1 cellular context compared by ENCODE assay signal in the genomic region with DNA sequence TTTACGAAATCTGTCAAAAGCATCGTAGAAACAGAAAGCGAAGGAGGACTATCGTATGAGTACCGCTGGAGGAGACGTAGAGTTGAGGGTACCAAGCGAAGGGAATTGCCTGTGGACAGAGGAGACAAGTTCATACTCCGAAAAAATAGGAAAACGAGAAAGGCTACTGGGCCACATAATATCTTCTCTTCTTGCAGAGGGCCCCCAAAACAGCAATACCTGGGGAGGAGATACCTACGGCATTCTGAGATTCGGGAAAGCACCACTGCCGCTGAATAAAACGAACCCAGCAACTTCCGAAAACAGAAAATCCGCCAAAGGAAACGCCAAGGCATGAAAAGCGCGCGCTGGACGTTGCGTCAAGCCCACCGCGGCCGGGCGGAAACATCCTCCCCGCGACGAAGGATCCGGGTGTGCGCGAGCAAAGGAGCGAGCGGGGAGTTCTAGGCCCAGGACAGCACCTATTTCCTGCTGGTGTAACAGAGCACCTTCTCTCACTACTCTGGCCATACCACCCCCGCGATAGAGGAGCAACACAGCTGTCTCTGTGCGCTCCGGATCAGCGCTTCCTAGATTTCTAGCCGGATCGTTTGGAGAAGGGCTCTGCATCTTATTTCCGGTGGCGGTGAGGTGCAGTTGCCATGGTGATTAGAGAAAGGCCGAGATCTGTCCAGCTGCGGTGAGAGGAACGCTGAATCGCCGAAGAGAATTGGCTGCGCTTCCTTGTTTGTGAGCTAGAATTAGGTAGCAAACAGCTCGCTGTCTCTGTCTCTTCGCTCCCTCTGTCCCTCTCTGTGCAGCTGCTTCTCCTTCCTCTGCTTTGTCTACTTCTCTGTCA.
TF ChIP-seq lines count a peak whose summit lies in the region.

Gene EFCAB7, plus strand, starts transcription at position 635 of the 838 bp plus-strand sequence. CDS start 2,048 bp downstream, outside the sequence.
Gene ITGB3BP, minus strand, starts transcription at position 335 of the 838 bp plus-strand sequence. Its CDS starts 92 bp downstream, at position 243.

TF ChIP-seq in K562, 482 proteins besides CTCF, POLR2A, EP300 and RAD21 (continued from another document and continues in another):
- TF ChIP-seq, protein P1, sequence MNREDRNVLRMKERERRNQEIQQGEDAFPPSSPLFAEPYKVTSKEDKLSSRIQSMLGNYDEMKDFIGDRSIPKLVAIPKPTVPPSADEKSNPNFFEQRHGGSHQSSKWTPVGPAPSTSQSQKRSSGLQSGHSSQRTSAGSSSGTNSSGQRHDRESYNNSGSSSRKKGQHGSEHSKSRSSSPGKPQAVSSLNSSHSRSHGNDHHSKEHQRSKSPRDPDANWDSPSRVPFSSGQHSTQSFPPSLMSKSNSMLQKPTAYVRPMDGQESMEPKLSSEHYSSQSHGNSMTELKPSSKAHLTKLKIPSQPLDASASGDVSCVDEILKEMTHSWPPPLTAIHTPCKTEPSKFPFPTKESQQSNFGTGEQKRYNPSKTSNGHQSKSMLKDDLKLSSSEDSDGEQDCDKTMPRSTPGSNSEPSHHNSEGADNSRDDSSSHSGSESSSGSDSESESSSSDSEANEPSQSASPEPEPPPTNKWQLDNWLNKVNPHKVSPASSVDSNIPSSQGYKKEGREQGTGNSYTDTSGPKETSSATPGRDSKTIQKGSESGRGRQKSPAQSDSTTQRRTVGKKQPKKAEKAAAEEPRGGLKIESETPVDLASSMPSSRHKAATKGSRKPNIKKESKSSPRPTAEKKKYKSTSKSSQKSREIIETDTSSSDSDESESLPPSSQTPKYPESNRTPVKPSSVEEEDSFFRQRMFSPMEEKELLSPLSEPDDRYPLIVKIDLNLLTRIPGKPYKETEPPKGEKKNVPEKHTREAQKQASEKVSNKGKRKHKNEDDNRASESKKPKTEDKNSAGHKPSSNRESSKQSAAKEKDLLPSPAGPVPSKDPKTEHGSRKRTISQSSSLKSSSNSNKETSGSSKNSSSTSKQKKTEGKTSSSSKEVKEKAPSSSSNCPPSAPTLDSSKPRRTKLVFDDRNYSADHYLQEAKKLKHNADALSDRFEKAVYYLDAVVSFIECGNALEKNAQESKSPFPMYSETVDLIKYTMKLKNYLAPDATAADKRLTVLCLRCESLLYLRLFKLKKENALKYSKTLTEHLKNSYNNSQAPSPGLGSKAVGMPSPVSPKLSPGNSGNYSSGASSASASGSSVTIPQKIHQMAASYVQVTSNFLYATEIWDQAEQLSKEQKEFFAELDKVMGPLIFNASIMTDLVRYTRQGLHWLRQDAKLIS (CRISPR knock-in tag; IDR thresholded peaks at IDR 0.05): 0 out of 2 replicates have a peak, but pooled peaks have one; percentile 57
- TF ChIP-seq RREB1 (CRISPR knock-in tag; IDR thresholded peaks at IDR 0.05) (peak; percentile 100), NBN (IDR thresholded peaks at IDR 0.05; ENCODE audit: low read depth) (peak; percentile 92; the same call in 1 of the 2 replicates), TCFL5 (CRISPR knock-in tag; conservative IDR thresholded peaks at IDR 0.05) (peak; percentile 53; the same call in 1 of the 2 replicates), MIER1 (IDR thresholded peaks at IDR 0.05; ENCODE audit: low read depth) (peak; percentile 77; the same call in 1 of the 2 replicates), PRDM10 (IDR thresholded peaks at IDR 0.05; ENCODE audit: partially characterized antibody) (peak; percentile 48), CBFA2T3 (IDR thresholded peaks at IDR 0.05) (0 out of 2 replicates have a peak, but pooled peaks have one; percentile 10), SP1 (CRISPR knock-in tag; IDR thresholded peaks at IDR 0.05) (peak; percentile 86), STAT5A (IDR thresholded peaks at IDR 0.05; ENCODE audit: borderline replicate concordance, low read length) (peak; percentile 23; the same call in 1 of the 2 replicates), SETDB1 (IDR thresholded peaks at IDR 0.05; ENCODE audit: low read length) (no peak), ZNF75A (CRISPR knock-in tag; IDR thresholded peaks at IDR 0.05) (no peak), KDM5B (IDR thresholded peaks at IDR 0.05; ENCODE audit: insufficient replicate concordance, low read depth, low read length) (peak; percentile 73), U2AF2 (optimal IDR thresholded peaks at IDR 0.05; ENCODE audit: low read depth, low read length) (no peak), L3MBTL2 (IDR thresholded peaks at IDR 0.05) (peak; percentile 80), BRF2 (IDR thresholded peaks at IDR 0.05; ENCODE audit: borderline replicate concordance, insufficient read depth, insufficient read length) (no peak), CCAR2 (IDR thresholded peaks at IDR 0.05; ENCODE audit: low read depth, low read length) (0 out of 2 replicates have a peak, but pooled peaks have one; percentile 77), C11orf30 (IDR thresholded peaks at IDR 0.05; ENCODE audit: low read depth) (peak; percentile 98), OTX1 (CRISPR knock-in tag; IDR thresholded peaks at IDR 0.05) (peak; percentile 88; the same call in 1 of the 2 replicates), SMARCB1 (IDR thresholded peaks at IDR 0.05; ENCODE audit: insufficient read length, low read depth) (no peak), XRCC3 (IDR thresholded peaks at IDR 0.05) (no peak), KLF10 (CRISPR knock-in tag; IDR thresholded peaks at IDR 0.05) (no peak), TARDBP (IDR thresholded peaks at IDR 0.05) (peak; percentile 93), MBD2 (IDR thresholded peaks at IDR 0.05; ENCODE audit: borderline replicate concordance, low read depth) (0 out of 2 replicates have a peak, but pooled peaks have one; percentile 55), SFPQ (IDR thresholded peaks at IDR 0.05; ENCODE audit: low read depth, low read length) (no peak), ZNF551 (CRISPR knock-in tag; IDR thresholded peaks at IDR 0.05) (no peak), ZNF436 (CRISPR knock-in tag; IDR thresholded peaks at IDR 0.05) (no peak), ZBTB26 (CRISPR knock-in tag; IDR thresholded peaks at IDR 0.05) (no peak), ERF (CRISPR knock-in tag; IDR thresholded peaks at IDR 0.05) (peak; percentile 67; the same call in 1 of the 2 replicates), NCOA2 (IDR thresholded peaks at IDR 0.05; ENCODE audit: partially characterized antibody in 2 of 2) (no peak)
- TF ChIP-seq, protein P2, sequence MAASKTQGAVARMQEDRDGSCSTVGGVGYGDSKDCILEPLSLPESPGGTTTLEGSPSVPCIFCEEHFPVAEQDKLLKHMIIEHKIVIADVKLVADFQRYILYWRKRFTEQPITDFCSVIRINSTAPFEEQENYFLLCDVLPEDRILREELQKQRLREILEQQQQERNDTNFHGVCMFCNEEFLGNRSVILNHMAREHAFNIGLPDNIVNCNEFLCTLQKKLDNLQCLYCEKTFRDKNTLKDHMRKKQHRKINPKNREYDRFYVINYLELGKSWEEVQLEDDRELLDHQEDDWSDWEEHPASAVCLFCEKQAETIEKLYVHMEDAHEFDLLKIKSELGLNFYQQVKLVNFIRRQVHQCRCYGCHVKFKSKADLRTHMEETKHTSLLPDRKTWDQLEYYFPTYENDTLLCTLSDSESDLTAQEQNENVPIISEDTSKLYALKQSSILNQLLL (CRISPR knock-in tag; IDR thresholded peaks at IDR 0.05; ENCODE audit: borderline replicate concordance): no peak
- TF ChIP-seq, protein P3, sequence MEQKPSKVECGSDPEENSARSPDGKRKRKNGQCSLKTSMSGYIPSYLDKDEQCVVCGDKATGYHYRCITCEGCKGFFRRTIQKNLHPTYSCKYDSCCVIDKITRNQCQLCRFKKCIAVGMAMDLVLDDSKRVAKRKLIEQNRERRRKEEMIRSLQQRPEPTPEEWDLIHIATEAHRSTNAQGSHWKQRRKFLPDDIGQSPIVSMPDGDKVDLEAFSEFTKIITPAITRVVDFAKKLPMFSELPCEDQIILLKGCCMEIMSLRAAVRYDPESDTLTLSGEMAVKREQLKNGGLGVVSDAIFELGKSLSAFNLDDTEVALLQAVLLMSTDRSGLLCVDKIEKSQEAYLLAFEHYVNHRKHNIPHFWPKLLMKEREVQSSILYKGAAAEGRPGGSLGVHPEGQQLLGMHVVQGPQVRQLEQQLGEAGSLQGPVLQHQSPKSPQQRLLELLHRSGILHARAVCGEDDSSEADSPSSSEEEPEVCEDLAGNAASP (IDR thresholded peaks at IDR 0.05): no peak
